15 cellular contexts compared by ENCODE assay signal in genomic region chr13:112161441-112162301, GRCh38.
DNase-seq lines count a peak whose midpoint lies in the region; FAIRE-seq and TF ChIP-seq lines count a peak whose summit lies in the region.
"Had no signal": no experiment of that assay in that cellular context is flagged by ENCODE, and none has a peak within 500 bp of the region (broad histone marks: within the 10 kb centered on the region; RNA-seq: fewer than 3 reads in every experiment).

No MANE protein-coding gene starts in this region.

- H4K12ac ChIP-seq in trophoblast cell (ENCODE audit: low read depth, low read length): no peak overlapping the region

- no peak overlapping the region for H4K8ac ChIP-seq in trophoblast cell (ENCODE audit: low read depth, low read length)

- H2BK12ac ChIP-seq in trophoblast cell (ENCODE audit: low read length): no peak overlapping the region

- H2AFZ ChIP-seq in trophoblast cell (ENCODE audit: insufficient read depth, low read length, poor library complexity): no peak overlapping the region
- H2AFZ ChIP-seq: hepatocyte had no signal

- WGBS in trophoblast cell (ENCODE audit: extremely low coverage, insufficient coverage, insufficient read length): no CpG with 5 or more reads among the region's 22 CpGs
- WGBS in tibial nerve, 2 donors: 44 to 45% methylated on average over 22 of the region's 22 CpGs

- no peak for TF ChIP-seq POLR2A in tibial nerve (IDR thresholded peaks at IDR 0.05)

- no peak overlapping the region for H4K91ac ChIP-seq in trophoblast cell (ENCODE audit: low read depth, low read length)

- peak overlapping the region; percentile 85; the same call in 1 of the 2 replicates for H3K27ac ChIP-seq in HUES6 (ENCODE audit: low read depth, low read length)
- no peak overlapping the region for H3K27ac ChIP-seq in trophoblast cell (ENCODE audit: low read depth, low read length)
- H3K27ac ChIP-seq in kidney (ENCODE audit: low read depth in 2 of 2, low read length in 2 of 2): no peak overlapping the region
- H3K27ac ChIP-seq in tibial nerve: no peak overlapping the region
- H3K27ac ChIP-seq: hepatocyte, left ventricle myocardium inferior had no signal

- peak overlapping the region; percentile 43 for H3K4me2 ChIP-seq in trophoblast cell (ENCODE audit: low read length)
- H3K4me2 ChIP-seq: hepatocyte had no signal

- intact Hi-C loops in kidney (cut with DNase I): no loop called here

- no peak for TF ChIP-seq CTCF in kidney (IDR thresholded peaks at IDR 0.05; ENCODE audit: borderline replicate concordance, extremely low read depth, insufficient read depth)
- TF ChIP-seq CTCF in tibial nerve (IDR thresholded peaks at IDR 0.05): no peak

- no peaks in the 10 kb centered on the region for H3K36me3 ChIP-seq in HUES6 (ENCODE audit: control insufficient read depth, insufficient read depth, low read length)
- no peaks in the 10 kb centered on the region for H3K36me3 ChIP-seq in NT2/D1 (ENCODE audit: insufficient read depth, insufficient read length, low read length)
- no peaks in the 10 kb centered on the region for H3K36me3 ChIP-seq in iPS-15b (ENCODE audit: control insufficient read depth, insufficient read depth, low read length)
- no peaks in the 10 kb centered on the region for H3K36me3 ChIP-seq in trophoblast cell (ENCODE audit: control insufficient read depth in 1 of 2, insufficient read depth in 2 of 2, low read length in 2 of 2)
- H3K36me3 ChIP-seq in kidney (ENCODE audit: control insufficient read depth in 1 of 2, insufficient read depth in 2 of 2, low read length in 2 of 2): no peaks in the 10 kb centered on the region
- no peaks in the 10 kb centered on the region for H3K36me3 ChIP-seq in tibial nerve
- H3K36me3 ChIP-seq: left ventricle myocardium inferior had no signal

- no peak overlapping the region for H3K14ac ChIP-seq in trophoblast cell (ENCODE audit: low read length)

- no peak overlapping the region for H3K4ac ChIP-seq in trophoblast cell (ENCODE audit: low read depth, low read length)

- H3K4me1 ChIP-seq in HUES6 (ENCODE audit: control insufficient read depth, insufficient read depth, low read length): peaks cover 41% of the 10 kb centered on the region
- H3K4me1 ChIP-seq in NT2/D1 (ENCODE audit: insufficient read depth, insufficient read length): peaks cover 9% of the 10 kb centered on the region
- H3K4me1 ChIP-seq in iPS-15b (ENCODE audit: control insufficient read depth, insufficient read depth, low read length): peaks cover 32% of the 10 kb centered on the region
- H3K4me1 ChIP-seq in trophoblast cell (ENCODE audit: control insufficient read depth in 1 of 2, insufficient read depth in 2 of 2, low read length in 2 of 2): peaks cover 0 to 2% of the 10 kb centered on the region in 2 experiments
- no peaks in the 10 kb centered on the region for H3K4me1 ChIP-seq in kidney (ENCODE audit: control insufficient read depth in 1 of 2, insufficient read depth in 1 of 2, low read depth in 1 of 2, low read length in 2 of 2)
- no peaks in the 10 kb centered on the region for H3K4me1 ChIP-seq in tibial nerve

- H2BK5ac ChIP-seq in trophoblast cell (ENCODE audit: low read depth, low read length, poor library complexity): no peak overlapping the region

- no peak overlapping the region for H3K23ac ChIP-seq in trophoblast cell (ENCODE audit: low read length)

- H3K27me3 ChIP-seq in HUES6 (ENCODE audit: control insufficient read depth, insufficient read depth, low read length): 0 out of 2 replicates have a peak, but pooled peaks cover 4% of the 10 kb centered on the region
- H3K27me3 ChIP-seq in NT2/D1 (ENCODE audit: insufficient read depth, insufficient read length): no peaks in the 10 kb centered on the region
- no peaks in the 10 kb centered on the region for H3K27me3 ChIP-seq in iPS-15b (ENCODE audit: control insufficient read depth, insufficient read depth, low read length)
- H3K27me3 ChIP-seq in trophoblast cell (ENCODE audit: insufficient read depth, low read length): no peaks in the 10 kb centered on the region
- no peaks in the 10 kb centered on the region for H3K27me3 ChIP-seq in tibial nerve

- H3K4me3 ChIP-seq in HUES6 (ENCODE audit: low read depth, low read length): peak overlapping the region; percentile 48
- H3K4me3 ChIP-seq in NT2/D1 (ENCODE audit: insufficient read length, low read depth): peak overlapping the region; percentile 21
- H3K4me3 ChIP-seq in iPS-15b (ENCODE audit: low read depth, low read length): peak overlapping the region; percentile 15
- no peak overlapping the region for H3K4me3 ChIP-seq in trophoblast cell (ENCODE audit: low read depth, low read length)
- H3K4me3 ChIP-seq in kidney (ENCODE audit: low read length in 2 of 2): no peak overlapping the region
- H3K4me3 ChIP-seq in tibial nerve: no peak overlapping the region
- H3K4me3 ChIP-seq: hepatocyte, left ventricle myocardium inferior had no signal

- peak overlapping the region; percentile 34 for H3K9ac ChIP-seq in HUES6 (ENCODE audit: low read length)
- peak overlapping the region; percentile 67 for H3K9ac ChIP-seq in NT2/D1 (ENCODE audit: insufficient read length, low read depth)
- H3K9ac ChIP-seq in iPS-15b (ENCODE audit: low read depth, low read length): peak overlapping the region; percentile 66
- H3K9ac ChIP-seq in trophoblast cell (ENCODE audit: low read length): no peak overlapping the region
- no peak overlapping the region for H3K9ac ChIP-seq in kidney (ENCODE audit: low read length in 2 of 2)

- H2AK5ac ChIP-seq in trophoblast cell (ENCODE audit: low read length): no peak overlapping the region

- no peak overlapping the region for H3K18ac ChIP-seq in trophoblast cell (ENCODE audit: low read length)

- 0 out of 2 replicates have a peak, but pooled peaks cover 9% of the 10 kb centered on the region for H3K9me3 ChIP-seq in HUES6 (ENCODE audit: control insufficient read depth, insufficient read depth, low read depth, low read length)
- peaks cover 11% of the 10 kb centered on the region for H3K9me3 ChIP-seq in NT2/D1 (ENCODE audit: insufficient read depth, low read length)
- no peaks in the 10 kb centered on the region for H3K9me3 ChIP-seq in iPS-15b (ENCODE audit: control insufficient read depth, insufficient read depth, low read length)
- peaks cover 4% of the 10 kb centered on the region for H3K9me3 ChIP-seq in trophoblast cell (ENCODE audit: insufficient read depth, low read depth, low read length)
- H3K9me3 ChIP-seq in kidney (ENCODE audit: control insufficient read depth in 1 of 2, low read length in 2 of 2): no peaks in the 10 kb centered on the region
- peaks cover 0 to 9% (median 0%) of the 10 kb centered on the region in 4 donors for H3K9me3 ChIP-seq in tibial nerve

- no peak overlapping the region for H2BK120ac ChIP-seq in trophoblast cell (ENCODE audit: insufficient read depth, low read length, poor library complexity)

- peak; percentile 77 for DNase-seq in NT2/D1 (ENCODE audit: low read depth, low spot score)
- DNase-seq in trophoblast cell: no peak
- DNase-seq in cerebellar cortex (ENCODE audit: low spot score): no peak
- no peak for DNase-seq in kidney
- no peak for DNase-seq in tibial nerve (ENCODE audit: low spot score in 2 of 2)
- DNase-seq: activated CD4-positive, alpha-beta T cell treated with anti-CD3 and anti-CD28 coated beads, Interleukin-2, amount 10 ng/mL, durations not matched to agents 24 days and 14 days; activated naive CD4-positive, alpha-beta T cell; HFFc6; Karpas-422; left ventricle myocardium inferior; NCI-H1048 had no signal

- no peak for TF ChIP-seq EP300 in tibial nerve (IDR thresholded peaks at IDR 0.05)

- FAIRE-seq in kidney (lab: Jason Lieb, UNC): no peak
- FAIRE-seq: endometrium had no signal

- H3K79me1 ChIP-seq in trophoblast cell (ENCODE audit: low read length): no peaks in the 10 kb centered on the region

- H3K79me2 ChIP-seq in trophoblast cell (ENCODE audit: control insufficient read depth, insufficient read depth, low read length, poor library complexity): no peaks in the 10 kb centered on the region
- H3K79me2 ChIP-seq: hepatocyte had no signal

Comparison
In these comparisons a context has a peak if more than half of its experiments do, and no peak if none do; other contexts are left out.
1. H3K4me3 ChIP-seq: peak in HUES6 (single experiment), NT2/D1 (single experiment) and iPS-15b (single experiment); none in trophoblast cell (single experiment), kidney (0 of 2) and tibial nerve (0 of 4).
2. H3K9ac ChIP-seq: peak in HUES6 (single experiment), NT2/D1 (single experiment) and iPS-15b (single experiment); none in trophoblast cell (single experiment) and kidney (0 of 2).